Comparison of ENCODE assay signal across 1 cellular context in the genomic region with DNA sequence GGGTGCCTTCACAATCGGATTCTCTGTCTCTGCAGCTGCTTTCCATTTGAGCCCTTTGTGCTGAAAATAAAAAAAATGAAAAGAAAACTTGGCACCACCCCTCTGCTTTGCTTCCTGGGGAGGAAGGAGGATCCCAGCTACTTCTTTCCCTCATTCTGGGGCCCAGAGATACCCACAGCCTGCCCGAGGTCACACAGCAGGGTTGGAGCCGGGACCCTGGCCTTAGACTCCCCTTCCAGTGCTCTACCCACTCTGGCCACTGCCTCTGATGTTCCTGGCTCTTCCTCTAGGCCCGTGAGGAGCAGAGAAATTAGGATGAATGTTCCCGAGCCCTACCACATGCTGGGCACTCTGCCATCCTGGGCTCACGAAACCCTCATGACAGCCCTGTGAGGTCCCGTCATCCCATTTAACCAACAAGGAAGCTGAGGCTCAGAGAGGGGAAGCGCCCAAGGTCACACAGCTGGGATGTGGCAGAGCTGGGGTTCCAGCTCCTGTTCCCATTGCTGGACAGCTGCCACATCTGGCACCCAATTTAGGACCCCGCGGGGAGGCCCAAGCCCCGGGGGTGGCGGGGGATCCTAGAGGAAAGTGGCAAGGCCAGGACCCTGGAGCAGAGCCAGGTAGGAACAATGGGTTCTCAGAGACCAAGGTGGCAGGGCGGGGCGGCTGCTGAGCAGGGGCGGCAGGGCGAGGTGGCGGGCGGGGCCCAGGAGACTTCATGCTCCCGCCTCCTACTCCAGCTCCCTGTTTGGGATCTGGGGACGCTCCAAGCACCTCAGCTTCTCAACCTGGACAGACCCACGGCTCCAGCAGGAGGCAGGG.
TF ChIP-seq lines count a peak whose summit lies in the region.

No MANE protein-coding gene starts in this region.

TF ChIP-seq in HepG2, 621 proteins besides CTCF, POLR2A, EP300 and RAD21 (continued from another document and continues in another):
- TF ChIP-seq, protein P1, sequence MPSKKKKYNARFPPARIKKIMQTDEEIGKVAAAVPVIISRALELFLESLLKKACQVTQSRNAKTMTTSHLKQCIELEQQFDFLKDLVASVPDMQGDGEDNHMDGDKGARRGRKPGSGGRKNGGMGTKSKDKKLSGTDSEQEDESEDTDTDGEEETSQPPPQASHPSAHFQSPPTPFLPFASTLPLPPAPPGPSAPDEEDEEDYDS (CRISPR knock-in tag; IDR thresholded peaks at IDR 0.05), result 0 out of 2 replicates have a peak, but pooled peaks have one; percentile 29
- TF ChIP-seq ZFY (CRISPR knock-in tag; IDR thresholded peaks at IDR 0.05), result no peak
- no peak for TF ChIP-seq ZNF33B (CRISPR knock-in tag; IDR thresholded peaks at IDR 0.05)
- peak; percentile 39; the same call in 1 of the 2 replicates for TF ChIP-seq ZNF3 (CRISPR knock-in tag; IDR thresholded peaks at IDR 0.05)
- TF ChIP-seq, protein P2, sequence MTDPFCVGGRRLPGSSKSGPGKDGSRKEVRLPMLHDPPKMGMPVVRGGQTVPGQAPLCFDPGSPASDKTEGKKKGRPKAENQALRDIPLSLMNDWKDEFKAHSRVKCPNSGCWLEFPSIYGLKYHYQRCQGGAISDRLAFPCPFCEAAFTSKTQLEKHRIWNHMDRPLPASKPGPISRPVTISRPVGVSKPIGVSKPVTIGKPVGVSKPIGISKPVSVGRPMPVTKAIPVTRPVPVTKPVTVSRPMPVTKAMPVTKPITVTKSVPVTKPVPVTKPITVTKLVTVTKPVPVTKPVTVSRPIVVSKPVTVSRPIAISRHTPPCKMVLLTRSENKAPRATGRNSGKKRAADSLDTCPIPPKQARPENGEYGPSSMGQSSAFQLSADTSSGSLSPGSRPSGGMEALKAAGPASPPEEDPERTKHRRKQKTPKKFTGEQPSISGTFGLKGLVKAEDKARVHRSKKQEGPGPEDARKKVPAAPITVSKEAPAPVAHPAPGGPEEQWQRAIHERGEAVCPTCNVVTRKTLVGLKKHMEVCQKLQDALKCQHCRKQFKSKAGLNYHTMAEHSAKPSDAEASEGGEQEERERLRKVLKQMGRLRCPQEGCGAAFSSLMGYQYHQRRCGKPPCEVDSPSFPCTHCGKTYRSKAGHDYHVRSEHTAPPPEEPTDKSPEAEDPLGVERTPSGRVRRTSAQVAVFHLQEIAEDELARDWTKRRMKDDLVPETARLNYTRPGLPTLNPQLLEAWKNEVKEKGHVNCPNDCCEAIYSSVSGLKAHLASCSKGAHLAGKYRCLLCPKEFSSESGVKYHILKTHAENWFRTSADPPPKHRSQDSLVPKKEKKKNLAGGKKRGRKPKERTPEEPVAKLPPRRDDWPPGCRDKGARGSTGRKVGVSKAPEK (CRISPR knock-in tag; IDR thresholded peaks at IDR 0.05; ENCODE audit: borderline replicate concordance), result no peak
- no peak for TF ChIP-seq ZNF431 (CRISPR knock-in tag; IDR thresholded peaks at IDR 0.05; ENCODE audit: borderline replicate concordance, low read depth)
- TF ChIP-seq ZGPAT (CRISPR knock-in tag; IDR thresholded peaks at IDR 0.05), result peak; percentile 36; the same call in 1 of the 2 replicates
- 0 out of 2 replicates have a peak, but pooled peaks have one; percentile 36 for TF ChIP-seq ZNF563 (CRISPR knock-in tag; IDR thresholded peaks at IDR 0.05)
- TF ChIP-seq ZNF24 (IDR thresholded peaks at IDR 0.05), result no peak
- TF ChIP-seq IKZF5 (CRISPR knock-in tag; IDR thresholded peaks at IDR 0.05), result no peak; the same call in 1 of the 2 replicates
- no peak for TF ChIP-seq STAT5B (CRISPR knock-in tag; IDR thresholded peaks at IDR 0.05)
- peak; percentile 96 for TF ChIP-seq ZNF629 (CRISPR knock-in tag; conservative IDR thresholded peaks at IDR 0.05)
- TF ChIP-seq ZNF878 (CRISPR knock-in tag; IDR thresholded peaks at IDR 0.05), result no peak
- TF ChIP-seq ZC3H4 (CRISPR knock-in tag; IDR thresholded peaks at IDR 0.05; ENCODE audit: borderline replicate concordance), result no peak; the same call in 1 of the 2 replicates
- TF ChIP-seq ZNF230 (CRISPR knock-in tag; IDR thresholded peaks at IDR 0.05), result no peak
- 0 out of 2 replicates have a peak, but pooled peaks have one; percentile 57 for TF ChIP-seq REL (CRISPR knock-in tag; conservative IDR thresholded peaks at IDR 0.05)
- peak; percentile 51; the same call in 1 of the 2 replicates for TF ChIP-seq ETV5 (CRISPR knock-in tag; IDR thresholded peaks at IDR 0.05; ENCODE audit: borderline replicate concordance)
- TF ChIP-seq, protein P3, sequence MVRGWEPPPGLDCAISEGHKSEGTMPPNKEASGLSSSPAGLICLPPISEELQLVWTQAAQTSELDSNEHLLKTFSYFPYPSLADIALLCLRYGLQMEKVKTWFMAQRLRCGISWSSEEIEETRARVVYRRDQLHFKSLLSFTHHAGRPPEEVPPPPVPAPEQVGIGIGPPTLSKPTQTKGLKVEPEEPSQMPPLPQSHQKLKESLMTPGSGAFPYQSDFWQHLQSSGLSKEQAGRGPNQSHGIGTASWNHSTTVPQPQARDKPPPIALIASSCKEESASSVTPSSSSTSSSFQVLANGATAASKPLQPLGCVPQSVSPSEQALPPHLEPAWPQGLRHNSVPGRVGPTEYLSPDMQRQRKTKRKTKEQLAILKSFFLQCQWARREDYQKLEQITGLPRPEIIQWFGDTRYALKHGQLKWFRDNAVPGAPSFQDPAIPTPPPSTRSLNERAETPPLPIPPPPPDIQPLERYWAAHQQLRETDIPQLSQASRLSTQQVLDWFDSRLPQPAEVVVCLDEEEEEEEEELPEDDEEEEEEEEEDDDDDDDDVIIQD (CRISPR knock-in tag; IDR thresholded peaks at IDR 0.05; ENCODE audit: low read depth), result 0 out of 2 replicates have a peak, but pooled peaks have one; percentile 8
- TF ChIP-seq YY1 (IDR thresholded peaks at IDR 0.05; ENCODE audit: insufficient read depth, insufficient replicate concordance, low read depth, low read length), result peak; percentile 66
- no peak for TF ChIP-seq MBD4 (IDR thresholded peaks at IDR 0.05; ENCODE audit: borderline replicate concordance, low read length)
- no peak for TF ChIP-seq PITX1 (CRISPR knock-in tag; IDR thresholded peaks at IDR 0.05)
- peak; percentile 48; the same call in 1 of the 2 replicates for TF ChIP-seq ZBTB25 (CRISPR knock-in tag; IDR thresholded peaks at IDR 0.05)
- no peak for TF ChIP-seq FOXP1 (IDR thresholded peaks at IDR 0.05)
- TF ChIP-seq FOXP1 (CRISPR knock-in tag; IDR thresholded peaks at IDR 0.05), result no peak
- peak; percentile 70; the same call in 1 of the 2 replicates for TF ChIP-seq HDAC1 (CRISPR knock-in tag; IDR thresholded peaks at IDR 0.05)
- TF ChIP-seq TEAD3 (CRISPR knock-in tag; optimal IDR thresholded peaks at IDR 0.05; ENCODE audit: borderline replicate concordance), result no peak
- TF ChIP-seq HMGA1 (CRISPR knock-in tag; conservative IDR thresholded peaks at IDR 0.05), result no peak
- TF ChIP-seq FOSL2 (CRISPR knock-in tag; IDR thresholded peaks at IDR 0.05), result peak; percentile 56
- TF ChIP-seq SRSF1 (optimal IDR thresholded peaks at IDR 0.05; ENCODE audit: low read depth, low read length), result peak; percentile 50
- TF ChIP-seq ZBTB49 (CRISPR knock-in tag; IDR thresholded peaks at IDR 0.05; ENCODE audit: borderline replicate concordance), result no peak
- TF ChIP-seq ZNF460 (CRISPR knock-in tag; IDR thresholded peaks at IDR 0.05; ENCODE audit: borderline replicate concordance), result no peak
- TF ChIP-seq, protein P4, sequence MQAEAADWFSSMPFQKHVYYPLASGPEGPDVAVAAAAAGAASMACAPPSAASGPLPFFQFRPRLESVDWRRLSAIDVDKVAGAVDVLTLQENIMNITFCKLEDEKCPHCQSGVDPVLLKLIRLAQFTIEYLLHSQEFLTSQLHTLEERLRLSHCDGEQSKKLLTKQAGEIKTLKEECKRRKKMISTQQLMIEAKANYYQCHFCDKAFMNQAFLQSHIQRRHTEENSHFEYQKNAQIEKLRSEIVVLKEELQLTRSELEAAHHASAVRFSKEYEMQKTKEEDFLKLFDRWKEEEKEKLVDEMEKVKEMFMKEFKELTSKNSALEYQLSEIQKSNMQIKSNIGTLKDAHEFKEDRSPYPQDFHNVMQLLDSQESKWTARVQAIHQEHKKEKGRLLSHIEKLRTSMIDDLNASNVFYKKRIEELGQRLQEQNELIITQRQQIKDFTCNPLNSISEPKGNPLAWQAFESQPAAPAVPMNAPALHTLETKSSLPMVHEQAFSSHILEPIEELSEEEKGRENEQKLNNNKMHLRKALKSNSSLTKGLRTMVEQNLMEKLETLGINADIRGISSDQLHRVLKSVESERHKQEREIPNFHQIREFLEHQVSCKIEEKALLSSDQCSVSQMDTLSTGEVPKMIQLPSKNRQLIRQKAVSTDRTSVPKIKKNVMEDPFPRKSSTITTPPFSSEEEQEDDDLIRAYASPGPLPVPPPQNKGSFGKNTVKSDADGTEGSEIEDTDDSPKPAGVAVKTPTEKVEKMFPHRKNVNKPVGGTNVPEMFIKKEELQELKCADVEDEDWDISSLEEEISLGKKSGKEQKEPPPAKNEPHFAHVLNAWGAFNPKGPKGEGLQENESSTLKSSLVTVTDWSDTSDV (CRISPR knock-in tag; IDR thresholded peaks at IDR 0.05), result peak; percentile 76; the same call in 1 of the 2 replicates
- TF ChIP-seq ZNF331 (CRISPR knock-in tag; IDR thresholded peaks at IDR 0.05), result peak; percentile 28; the same call in 1 of the 2 replicates
- 0 out of 2 replicates have a peak, but pooled peaks have one; percentile 77 for TF ChIP-seq ZNF253 (CRISPR knock-in tag; IDR thresholded peaks at IDR 0.05; ENCODE audit: borderline replicate concordance)
- TF ChIP-seq BCLAF1 (IDR thresholded peaks at IDR 0.05), result no peak
- TF ChIP-seq, protein P5, sequence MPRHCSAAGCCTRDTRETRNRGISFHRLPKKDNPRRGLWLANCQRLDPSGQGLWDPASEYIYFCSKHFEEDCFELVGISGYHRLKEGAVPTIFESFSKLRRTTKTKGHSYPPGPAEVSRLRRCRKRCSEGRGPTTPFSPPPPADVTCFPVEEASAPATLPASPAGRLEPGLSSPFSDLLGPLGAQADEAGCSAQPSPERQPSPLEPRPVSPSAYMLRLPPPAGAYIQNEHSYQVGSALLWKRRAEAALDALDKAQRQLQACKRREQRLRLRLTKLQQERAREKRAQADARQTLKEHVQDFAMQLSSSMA (CRISPR knock-in tag; IDR thresholded peaks at IDR 0.05), result peak; percentile 77; the same call in 1 of the 2 replicates
- TF ChIP-seq MATR3 (CRISPR knock-in tag; IDR thresholded peaks at IDR 0.05), result no peak
- TF ChIP-seq ZFP36 (IDR thresholded peaks at IDR 0.05; ENCODE audit: borderline replicate concordance, low read depth, low read length, partially characterized antibody), result peak; percentile 18
- no peak for TF ChIP-seq NFRKB (IDR thresholded peaks at IDR 0.05)
- no peak for TF ChIP-seq KDM4B (CRISPR knock-in tag; IDR thresholded peaks at IDR 0.05)
